ENCODE assay signal across 1 cellular context in the genomic region with DNA sequence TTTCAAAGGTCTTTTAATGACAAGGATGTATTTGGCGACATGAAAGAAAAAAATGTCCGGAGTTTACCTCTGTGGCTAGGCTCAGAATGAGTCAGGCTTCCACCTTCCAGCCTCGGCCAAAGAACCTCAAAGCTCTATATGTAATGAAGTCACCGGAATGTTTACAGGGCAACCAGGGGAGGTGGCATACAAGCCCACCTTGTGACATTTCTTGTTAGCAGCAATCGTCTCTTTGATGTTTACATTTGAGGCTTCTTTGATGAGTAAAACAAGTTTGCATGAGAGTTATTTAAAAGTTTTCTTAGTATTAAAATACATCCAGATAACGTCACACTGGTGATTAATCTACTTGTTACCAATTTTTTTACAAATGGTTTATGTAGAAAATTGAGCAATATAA.
A peak's percentile ranks its signal among the peaks of the same experiment; 100 is the strongest.
TF ChIP-seq lines count a peak whose summit lies in the region.

No MANE protein-coding gene starts in this region.

TF ChIP-seq in HepG2, 621 proteins besides CTCF, POLR2A, EP300 and RAD21:
- TF ChIP-seq IKZF1 (IDR thresholded peaks at IDR 0.05): no peak
- TF ChIP-seq MTA1 (CRISPR knock-in tag; IDR thresholded peaks at IDR 0.05; ENCODE audit: borderline replicate concordance): no peak
- no peak for TF ChIP-seq ZNF256 (CRISPR knock-in tag; conservative IDR thresholded peaks at IDR 0.05)
- TF ChIP-seq, protein P1, sequence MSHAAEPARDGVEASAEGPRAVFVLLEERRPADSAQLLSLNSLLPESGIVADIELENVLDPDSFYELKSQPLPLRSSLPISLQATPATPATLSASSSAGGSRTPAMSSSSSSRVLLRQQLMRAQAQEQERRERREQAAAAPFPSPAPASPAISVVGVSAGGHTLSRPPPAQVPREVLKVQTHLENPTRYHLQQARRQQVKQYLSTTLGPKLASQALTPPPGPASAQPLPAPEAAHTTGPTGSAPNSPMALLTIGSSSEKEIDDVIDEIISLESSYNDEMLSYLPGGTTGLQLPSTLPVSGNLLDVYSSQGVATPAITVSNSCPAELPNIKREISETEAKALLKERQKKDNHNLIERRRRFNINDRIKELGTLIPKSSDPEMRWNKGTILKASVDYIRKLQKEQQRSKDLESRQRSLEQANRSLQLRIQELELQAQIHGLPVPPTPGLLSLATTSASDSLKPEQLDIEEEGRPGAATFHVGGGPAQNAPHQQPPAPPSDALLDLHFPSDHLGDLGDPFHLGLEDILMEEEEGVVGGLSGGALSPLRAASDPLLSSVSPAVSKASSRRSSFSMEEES (CRISPR knock-in tag; IDR thresholded peaks at IDR 0.05): 0 out of 2 replicates have a peak, but pooled peaks have one; percentile 29
- TF ChIP-seq, protein P2, sequence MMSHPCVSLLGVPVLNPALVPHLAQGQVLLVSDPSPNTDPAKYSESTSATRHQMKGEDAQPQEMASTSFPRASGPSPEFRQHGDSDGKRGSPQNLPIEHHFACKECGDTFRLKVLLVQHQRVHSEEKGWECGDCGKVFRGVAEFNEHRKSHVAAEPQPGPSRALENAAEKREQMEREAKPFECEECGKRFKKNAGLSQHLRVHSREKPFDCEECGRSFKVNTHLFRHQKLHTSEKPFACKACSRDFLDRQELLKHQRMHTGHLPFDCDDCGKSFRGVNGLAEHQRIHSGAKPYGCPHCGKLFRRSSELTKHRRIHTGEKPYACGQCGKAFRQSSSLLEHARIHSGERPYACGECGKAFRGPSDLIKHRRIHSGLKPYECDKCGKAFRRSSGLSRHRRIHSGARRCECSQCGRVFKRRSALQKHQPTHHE (CRISPR knock-in tag; IDR thresholded peaks at IDR 0.05; ENCODE audit: borderline replicate concordance): no peak
- TF ChIP-seq TCF7 (IDR thresholded peaks at IDR 0.05; ENCODE audit: low read depth): peak; percentile 83
- TF ChIP-seq FOXA1 (IDR thresholded peaks at IDR 0.05): no peak
- 0 out of 2 replicates have a peak, but pooled peaks have one; percentile 13 for TF ChIP-seq FOXA1 (CRISPR knock-in tag; IDR thresholded peaks at IDR 0.05)
- no peak for TF ChIP-seq MLLT10 (CRISPR knock-in tag; IDR thresholded peaks at IDR 0.05)
- peak; percentile 78 for TF ChIP-seq FOSL2 (CRISPR knock-in tag; IDR thresholded peaks at IDR 0.05)
- TF ChIP-seq, protein P3, sequence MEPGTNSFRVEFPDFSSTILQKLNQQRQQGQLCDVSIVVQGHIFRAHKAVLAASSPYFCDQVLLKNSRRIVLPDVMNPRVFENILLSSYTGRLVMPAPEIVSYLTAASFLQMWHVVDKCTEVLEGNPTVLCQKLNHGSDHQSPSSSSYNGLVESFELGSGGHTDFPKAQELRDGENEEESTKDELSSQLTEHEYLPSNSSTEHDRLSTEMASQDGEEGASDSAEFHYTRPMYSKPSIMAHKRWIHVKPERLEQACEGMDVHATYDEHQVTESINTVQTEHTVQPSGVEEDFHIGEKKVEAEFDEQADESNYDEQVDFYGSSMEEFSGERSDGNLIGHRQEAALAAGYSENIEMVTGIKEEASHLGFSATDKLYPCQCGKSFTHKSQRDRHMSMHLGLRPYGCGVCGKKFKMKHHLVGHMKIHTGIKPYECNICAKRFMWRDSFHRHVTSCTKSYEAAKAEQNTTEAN (CRISPR knock-in tag; conservative IDR thresholded peaks at IDR 0.05): no peak
- TF ChIP-seq, protein P4, sequence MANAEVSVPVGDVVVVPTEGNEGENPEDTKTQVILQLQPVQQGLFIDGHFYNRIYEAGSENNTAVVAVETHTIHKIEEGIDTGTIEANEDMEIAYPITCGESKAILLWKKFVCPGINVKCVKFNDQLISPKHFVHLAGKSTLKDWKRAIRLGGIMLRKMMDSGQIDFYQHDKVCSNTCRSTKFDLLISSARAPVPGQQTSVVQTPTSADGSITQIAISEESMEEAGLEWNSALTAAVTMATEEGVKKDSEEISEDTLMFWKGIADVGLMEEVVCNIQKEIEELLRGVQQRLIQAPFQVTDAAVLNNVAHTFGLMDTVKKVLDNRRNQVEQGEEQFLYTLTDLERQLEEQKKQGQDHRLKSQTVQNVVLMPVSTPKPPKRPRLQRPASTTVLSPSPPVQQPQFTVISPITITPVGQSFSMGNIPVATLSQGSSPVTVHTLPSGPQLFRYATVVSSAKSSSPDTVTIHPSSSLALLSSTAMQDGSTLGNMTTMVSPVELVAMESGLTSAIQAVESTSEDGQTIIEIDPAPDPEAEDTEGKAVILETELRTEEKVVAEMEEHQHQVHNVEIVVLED (CRISPR knock-in tag; IDR thresholded peaks at IDR 0.05; ENCODE audit: borderline replicate concordance): no peak
- no peak for TF ChIP-seq MED1 (CRISPR knock-in tag; IDR thresholded peaks at IDR 0.05)
